In genomic region chr6:41372526-41373366, GRCh38 we compare ENCODE assay signal across 8 cellular contexts. TPM values are rescaled to one million over a fixed set of nuclear protein-coding genes. Genes with fewer than 3 reads are reported as not detected.
A peak's percentile ranks its signal among the peaks of the same experiment; 100 is the strongest.
DNase-seq lines count a peak whose midpoint lies in the region; ATAC-seq and TF ChIP-seq lines count a peak whose summit lies in the region.

No MANE protein-coding gene starts in this region.

- H3K36me3 ChIP-seq in SJSA1 (no peaks in the 10 kb centered on the region), skeletal muscle satellite cell (ENCODE audit: insufficient read depth, low read length) (no peaks in the 10 kb centered on the region), adrenal gland (replicated peaks in 1 of 2) (no peaks in the 10 kb centered on the region)

- CTCF ChIA-PET in activated CD4-positive, alpha-beta T cell treated with anti-CD3 and anti-CD28 coated beads for 36 hours (lab: Charles Lee) = interaction anchor here (0.7 to 1.4 kb wide), 11 partner anchors 11 to 311 kb away, joined by 3 to 5 read pairs (median 4); no protein-coding TSS in a partner anchor

- H3K9me3 Mint-ChIP-seq in activated CD4-positive, alpha-beta T cell treated with anti-CD3 and anti-CD28 coated beads for 36 hours (ENCODE audit: low read depth) = no peaks in the 10 kb centered on the region

- intact Hi-C loops in activated CD4-positive, alpha-beta T cell treated with anti-CD3 and anti-CD28 coated beads for 36 hours (cut with DNase I, micrococcal nuclease) = loop anchor here in 1 of 2 experiments (5.0 kb wide), 1 partner anchor 135 kb away; no protein-coding TSS in a partner anchor
- intact Hi-C loops in adrenal gland (cut with DNase I) = loop anchor here (5.0 kb wide), 2 partner anchors 220 to 310 kb away; no protein-coding TSS in a partner anchor

- H3K4me3 ChIP-seq in SJSA1 (peak overlapping the region; percentile 33), skeletal muscle satellite cell (ENCODE audit: low read length) (no peak overlapping the region), adrenal gland (peak overlapping the region in 1 of 4 donors; percentile 27)

- peaks cover 29% of the 10 kb centered on the region for H3K4me1 Mint-ChIP-seq in activated CD4-positive, alpha-beta T cell treated with anti-CD3 and anti-CD28 coated beads for 36 hours

- 0 out of 2 replicates have a peak, but pooled peaks cover 5% of the 10 kb centered on the region for H3K27me3 ChIP-seq in SJSA1 (replicated peaks)
- H3K27me3 ChIP-seq in skeletal muscle satellite cell (ENCODE audit: control insufficient read depth, insufficient read depth, low read length) = peaks cover 89% of the 10 kb centered on the region
- H3K27me3 ChIP-seq in adrenal gland = peaks cover 74% of the 10 kb centered on the region

- peaks cover 40% of the 10 kb centered on the region for H3K4me1 ChIP-seq in SJSA1 (replicated peaks)
- peaks cover 7% of the 10 kb centered on the region for H3K4me1 ChIP-seq in skeletal muscle satellite cell (ENCODE audit: control insufficient read depth, insufficient read depth, low read length)
- peaks cover 6 to 16% of the 10 kb centered on the region in 2 donors for H3K4me1 ChIP-seq in adrenal gland (replicated peaks in 1 of 2)

- peak overlapping the region; percentile 20 for H3K4me2 ChIP-seq in skeletal muscle satellite cell (ENCODE audit: low read length)

- DNase-seq in activated CD4-positive, alpha-beta T cell treated with anti-CD3 and anti-CD28 coated beads for 36 hours = peak; percentile 13
- no peak for DNase-seq in activated CD4-positive, alpha-beta T cell treated with anti-CD3 and anti-CD28 coated beads for 48 hours
- peak in 1 of 2 experiments; percentile 41 for DNase-seq in SJSA1 (ENCODE audit: low read depth in 1 of 2, low spot score in 2 of 2)
- DNase-seq in fibroblast of peridontal ligament (ENCODE audit: extremely low read depth) = peak; percentile 2
- no peak for DNase-seq in adrenal gland

- H3K27ac Mint-ChIP-seq in activated CD4-positive, alpha-beta T cell treated with anti-CD3 and anti-CD28 coated beads for 36 hours = no peak overlapping the region

- no peak for ATAC-seq in activated CD4-positive, alpha-beta T cell treated with anti-CD3 and anti-CD28 coated beads for 36 hours
- ATAC-seq in HG03439 (IDR thresholded peaks at IDR 0.05; ENCODE audit: unreplicated experiment) (no peak), GM21723 (IDR thresholded peaks at IDR 0.05; ENCODE audit: unreplicated experiment) (no peak)

- POLR2A ChIA-PET in activated CD4-positive, alpha-beta T cell treated with anti-CD3 and anti-CD28 coated beads for 36 hours (lab: Charles Lee) = no interaction called here

- TF ChIP-seq CTCF in adrenal gland (IDR thresholded peaks at IDR 0.05) = no peak

- H3K36me3 Mint-ChIP-seq in activated CD4-positive, alpha-beta T cell treated with anti-CD3 and anti-CD28 coated beads for 36 hours (ENCODE audit: low read depth) = no peaks in the 10 kb centered on the region

- peak overlapping the region; percentile 58 for H3K4me3 Mint-ChIP-seq in activated CD4-positive, alpha-beta T cell treated with anti-CD3 and anti-CD28 coated beads for 36 hours

- peaks cover 71% of the 10 kb centered on the region for H3K27me3 Mint-ChIP-seq in activated CD4-positive, alpha-beta T cell treated with anti-CD3 and anti-CD28 coated beads for 36 hours

- no peak for TF ChIP-seq POLR2A in adrenal gland (IDR thresholded peaks at IDR 0.05)

- WGBS in adrenal gland, 4 donors = 4 to 16% (median 5%) methylated on average over 11 to 67 of the region's 67 CpGs

- no peak overlapping the region for H3K27ac ChIP-seq in SJSA1
- H3K27ac ChIP-seq in adrenal gland = no peak overlapping the region

- H3K9ac ChIP-seq in skeletal muscle satellite cell (ENCODE audit: low read depth, low read length) = no peak overlapping the region

- no peaks in the 10 kb centered on the region for H3K9me3 ChIP-seq in SJSA1 (replicated peaks)
- H3K9me3 ChIP-seq in skeletal muscle satellite cell (replicated peaks; ENCODE audit: low read length) = no peaks in the 10 kb centered on the region
- H3K9me3 ChIP-seq in adrenal gland (replicated peaks in 1 of 3) = no peaks in the 10 kb centered on the region

RNA-seq across cellular contexts. Expression of gene NCR2, which starts 37.3 kb away (rescaled TPM):
- total RNA-seq in activated CD4-positive, alpha-beta T cell treated with anti-CD3 and anti-CD28 coated beads for 36 hours = not detected
- total RNA-seq in SJSA1 (2014; rRNA removed; shearing (Covaris generic)) = not detected in 2 replicates
- not detected in 2 replicates for total RNA-seq in skeletal muscle satellite cell (2012; rRNA removed)
- total RNA-seq in adrenal gland = not detected
- polyA plus RNA-seq in adrenal gland = not detected

Comparison
In these comparisons a context has a peak if more than half of its experiments do, and no peak if none do; other contexts are left out.
1. DNase-seq: peak in activated CD4-positive, alpha-beta T cell treated with anti-CD3 and anti-CD28 coated beads for 36 hours (single experiment) and fibroblast of peridontal ligament (single experiment); none in activated CD4-positive, alpha-beta T cell treated with anti-CD3 and anti-CD28 coated beads for 48 hours (single experiment) and adrenal gland (0 of 7).